Comparison of ENCODE assay signal across 6 cellular contexts in the genomic region with DNA sequence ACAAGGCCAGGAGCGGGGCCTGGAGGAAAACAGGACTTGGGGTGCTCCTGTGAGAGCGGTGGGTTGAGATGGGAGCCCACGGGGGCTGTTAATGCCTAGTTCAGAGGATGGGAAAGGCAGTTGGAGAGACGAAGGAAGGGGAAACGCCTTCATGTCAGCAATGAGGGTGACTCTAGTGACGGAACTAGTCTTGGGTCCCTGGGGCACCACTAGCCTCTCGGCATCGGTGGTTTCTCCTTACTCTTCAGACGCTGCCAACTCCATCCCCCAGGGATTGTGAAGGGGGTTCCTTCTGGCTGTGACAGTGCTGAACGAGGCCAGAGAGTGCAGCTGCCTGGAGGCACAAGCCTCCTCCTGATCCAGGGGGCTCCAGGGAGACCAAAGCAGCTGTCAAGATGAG. TPM values are rescaled to one million over a fixed set of nuclear protein-coding genes. Genes with fewer than 3 reads are reported as not detected.
DNase-seq lines count a peak whose midpoint lies in the region; ATAC-seq, FAIRE-seq and TF ChIP-seq lines count a peak whose summit lies in the region.

No MANE protein-coding gene starts in this region.

- peak overlapping the region; percentile 87 for H3K27ac Mint-ChIP-seq in CD4-positive, alpha-beta T cell
- no peak overlapping the region for H3K27ac Mint-ChIP-seq in WTC11

- no peaks in the 10 kb centered on the region; a peak in 1 of 5 replicates for H3K36me3 ChIP-seq in HepG2 (replicated peaks in 1 of 2; ENCODE audit: control insufficient read depth in 1 of 2, insufficient read depth in 2 of 2, low read length in 2 of 2)

- no peak for TF ChIP-seq POLR2A in HepG2 (IDR thresholded peaks at IDR 0.05; ENCODE audit: insufficient read depth in 1 of 2, low read depth in 2 of 2, low read length in 2 of 2)

- H3K4me3 Mint-ChIP-seq in CD4-positive, alpha-beta T cell = peak overlapping the region; percentile 94
- peak overlapping the region; percentile 77 for H3K4me3 Mint-ChIP-seq in WTC11

- no peaks in the 10 kb centered on the region for H3K27me3 ChIP-seq in CD4-positive, alpha-beta T cell (ENCODE audit: control insufficient read depth, insufficient read depth, low read length)
- no peaks in the 10 kb centered on the region for H3K27me3 ChIP-seq in HepG2 (ENCODE audit: control insufficient read depth in 1 of 2, insufficient read depth in 2 of 2, low read length in 2 of 2)

- peak overlapping the region; percentile 80 to 87 (median 84) for H3K4me3 ChIP-seq in HepG2 (replicated peaks in 1 of 3; ENCODE audit: insufficient read depth in 1 of 3, low read depth in 2 of 3, low read length in 3 of 3)

- H3K79me2 ChIP-seq in HepG2 (ENCODE audit: insufficient read depth, low read length) = no peaks in the 10 kb centered on the region

- peak overlapping the region; percentile 90 for H3K27ac ChIP-seq in CD4-positive, alpha-beta T cell (ENCODE audit: low read depth, low read length)
- peak overlapping the region; percentile 5 for H3K27ac ChIP-seq in HepG2 (ENCODE audit: extremely low read length, insufficient read depth, low read length)

- TF ChIP-seq RAD21 in HepG2 (CRISPR knock-in tag; IDR thresholded peaks at IDR 0.05) = no peak

- no peaks in the 10 kb centered on the region for H3K27me3 Mint-ChIP-seq in CD4-positive, alpha-beta T cell
- peaks cover 45% of the 10 kb centered on the region for H3K27me3 Mint-ChIP-seq in WTC11 (ENCODE audit: low read depth)

- POLR2A ChIA-PET in CD4-positive, alpha-beta T cell (lab: Charles Lee) = interaction anchor here (0.6 to 4.1 kb wide), 11 partner anchors 8 to 88 kb away, joined by 3 to 50 read pairs (median 6); a partner anchor contains a TSS
- POLR2A ChIA-PET in WTC11 (lab: Charles Lee) = interaction anchor here (2.2 to 3.0 kb wide), 2 partner anchors 9 to 21 kb away, joined by 10 to 12 read pairs; a partner anchor contains a TSS
- POLR2A ChIA-PET in HepG2 (lab: Yijun Ruan, JAX) = interaction anchor here (1.1 to 5.6 kb wide), 5 partner anchors 10 to 67 kb away, joined by 4 to 78 read pairs (median 12); a partner anchor contains a TSS

- H3K4me1 Mint-ChIP-seq in CD4-positive, alpha-beta T cell (ENCODE audit: low read depth) = peaks cover 40% of the 10 kb centered on the region
- peaks cover 25% of the 10 kb centered on the region for H3K4me1 Mint-ChIP-seq in WTC11

- H3K4me2 ChIP-seq in HepG2 (ENCODE audit: low read depth, low read length) = peak overlapping the region; percentile 94

- H4K20me1 ChIP-seq in HepG2 (ENCODE audit: insufficient read depth, low read length) = no peaks in the 10 kb centered on the region

- intact Hi-C loops in CD4-positive, alpha-beta T cell (cut with DNase I, micrococcal nuclease) = loop anchor here (5.0 to 10.0 kb wide), 2 partner anchors 46 to 207 kb away; a partner anchor contains a TSS
- intact Hi-C loops in HepG2 (cut with micrococcal nuclease; ENCODE audit: unreplicated experiment) = no loop called here

- H3K9me3 ChIP-seq in CD4-positive, alpha-beta T cell (ENCODE audit: control insufficient read depth, low read length) = no peaks in the 10 kb centered on the region
- no peaks in the 10 kb centered on the region for H3K9me3 ChIP-seq in HepG2 (ENCODE audit: low read length)

- 67% methylated on average over 10 of the region's 10 CpGs for WGBS in HepG2 (ENCODE audit: low lambda C conversion rate)

- no TSS peak for BruUV-seq in HepG2 (replicated peaks; lab: Mats Ljungman, UMichigan)

- no peak for ATAC-seq in CD4-positive, alpha-beta T cell (ENCODE audit: poor library complexity)
- ATAC-seq in WTC11 (no peak), HepG2 (no peak), GM18519 (IDR thresholded peaks at IDR 0.05; ENCODE audit: low FRiP score, unreplicated experiment) (no peak), HG03432 (IDR thresholded peaks at IDR 0.05; ENCODE audit: unreplicated experiment) (no peak)

- DNase-seq in CD4-positive, alpha-beta T cell = no peak
- DNase-seq in WTC11 (ENCODE audit: low spot score) (no peak), HepG2 (ENCODE audit: low spot score) (no peak), NCI-H2029 (lab: John Stamatoyannopoulos, UW) (no peak)

- H3K4me1 ChIP-seq in HepG2 (ENCODE audit: insufficient read depth, low read length) = peaks cover 30% of the 10 kb centered on the region

- H3K9me3 Mint-ChIP-seq in CD4-positive, alpha-beta T cell = no peaks in the 10 kb centered on the region
- no peaks in the 10 kb centered on the region for H3K9me3 Mint-ChIP-seq in WTC11

- no peak for FAIRE-seq in HepG2 (lab: Jason Lieb, UNC)

- in situ Hi-C loops in HepG2 (cut with HindIII; ENCODE audit: extremely low pct_ligation_motif_present, low pct_unique_long_range_greater_than_20kb) = no loop called here

- no peak for TF ChIP-seq CTCF in CD4-positive, alpha-beta T cell (IDR thresholded peaks at IDR 0.05)
- TF ChIP-seq CTCF in WTC11 (IDR thresholded peaks at IDR 0.05) (no peak), HepG2 (CRISPR knock-in tag; IDR thresholded peaks at IDR 0.05) (no peak)

- H3K36me3 Mint-ChIP-seq in CD4-positive, alpha-beta T cell (ENCODE audit: low read depth) = peaks cover 32% of the 10 kb centered on the region
- H3K36me3 Mint-ChIP-seq in WTC11 = no peaks in the 10 kb centered on the region

- no peak for TF ChIP-seq EP300 in HepG2 (IDR thresholded peaks at IDR 0.05; ENCODE audit: low read depth in 2 of 2, low read length in 2 of 2)
- no peak for TF ChIP-seq EP300 in HepG2 (CRISPR knock-in tag; IDR thresholded peaks at IDR 0.05; ENCODE audit: borderline replicate concordance)

- no peak overlapping the region for H2AFZ ChIP-seq in HepG2 (ENCODE audit: low read length)

- H3K9ac ChIP-seq in HepG2 (ENCODE audit: insufficient read depth, low read depth, low read length) = peak overlapping the region; percentile 70

- CTCF ChIA-PET in CD4-positive, alpha-beta T cell (lab: Charles Lee) = interaction anchor here (1.5 to 2.3 kb wide), 4 partner anchors 10 to 85 kb away, joined by 4 to 12 read pairs (median 8); a partner anchor contains a TSS
- CTCF ChIA-PET in WTC11 (lab: Charles Lee) (interaction anchor here (0.9 to 4.0 kb wide), 8 partner anchors 10 to 79 kb away, joined by 3 to 27 read pairs (median 6); a partner anchor contains a TSS), HepG2 (lab: Yijun Ruan, JAX; ENCODE audit: low intra/inter-chr PET ratio, low total read pairs) (interaction anchor here (2.0 kb wide), 1 partner anchor 79 kb away, joined by 7 read pairs; no protein-coding TSS in a partner anchor)

RNA-seq across cellular contexts. Expression of a gene that starts 0.7 kb away (rescaled TPM):
- 10 to 100 TPM; 41.6 to 51.3 TPM for total RNA-seq in CD4-positive, alpha-beta T cell
- total RNA-seq in WTC11 (2021) = 9.2 to 14.2 TPM (median 12.3 TPM) in 3 replicates
- 4.0 and 4.1 TPM in 2 replicates for total RNA-seq in HepG2 (2016; rRNA removed; fragmentation: Illumina TruSeq; extraction: Trizol)
- total RNA-seq in HepG2 (2016; cell fraction: cytosol; rRNA removed; fragmentation: Illumina TruSeq; extraction: Trizol; ENCODE audit: low read depth) = 3.3 and 4.0 TPM in 2 replicates
- 2.2 and 3.5 TPM in 2 replicates for total RNA-seq in HepG2 (2016; cell fraction: insoluble cytoplasmic fraction; rRNA removed; fragmentation: Illumina TruSeq; extraction: Trizol)
- 5.1 and 5.5 TPM in 2 replicates for total RNA-seq in HepG2 (2016; cell fraction: membrane; rRNA removed; fragmentation: Illumina TruSeq; extraction: Trizol)
- 4.3 TPM in 2 replicates for total RNA-seq in HepG2 (2016; cell fraction: nucleus; rRNA removed; fragmentation: Illumina TruSeq; extraction: Trizol)
- 7.1 and 8.9 TPM in 2 replicates for polyA plus RNA-seq in HepG2 (2011; rRNA removed)
- 2.3 and 3.4 TPM in 2 replicates for polyA plus RNA-seq in HepG2 (2011; cell fraction: cytosol; rRNA removed)
- polyA plus RNA-seq in HepG2 (2011; cell fraction: nucleus; rRNA removed) = 43.3 and 56.3 TPM in 2 replicates
- polyA plus RNA-seq in HepG2 (2012) = 14.9 and 15.5 TPM in 2 replicates
- polyA plus RNA-seq in HepG2 (2016; cell fraction: cytosol; fragmentation: Illumina TruSeq; extraction: Trizol; ENCODE audit: low read depth) = 6.5 and 6.8 TPM in 2 replicates
- polyA plus RNA-seq in HepG2 (2016; cell fraction: insoluble cytoplasmic fraction; fragmentation: Illumina TruSeq; extraction: Trizol; ENCODE audit: low read depth) = 8.3 and 11.9 TPM in 2 replicates
- polyA plus RNA-seq in HepG2 (2016; cell fraction: membrane; fragmentation: Illumina TruSeq; extraction: Trizol; ENCODE audit: low read depth) = 12.2 and 12.5 TPM in 2 replicates
- polyA plus RNA-seq in HepG2 (2016; cell fraction: nucleus; fragmentation: Illumina TruSeq; extraction: Trizol; ENCODE audit: insufficient read depth, low read depth) = 40.0 and 44.3 TPM in 2 replicates
- 13.3 and 14.6 TPM in 2 replicates for polyA minus RNA-seq in HepG2 (2011; rRNA and poly(A)+ RNA removed; ENCODE audit: low replicate concordance)
- polyA minus RNA-seq in HepG2 (2011; cell fraction: cytosol; rRNA and poly(A)+ RNA removed) = 5.4 and 6.2 TPM in 2 replicates
- 6.8 and 10.8 TPM in 2 replicates for polyA minus RNA-seq in HepG2 (2011; cell fraction: nucleus; rRNA and poly(A)+ RNA removed)

RNA-seq across cellular contexts. Expression of a gene that starts 9.2 kb away (rescaled TPM):
- under 1 TPM in 1 of 2 experiments, not detected in 1; 0.19 TPM for total RNA-seq in CD4-positive, alpha-beta T cell
- total RNA-seq in WTC11 (2021) = 0.61 to 1.1 TPM (median 1.1 TPM) in 3 replicates
- 0.35 and 0.93 TPM in 2 replicates for total RNA-seq in HepG2 (2016; rRNA removed; fragmentation: Illumina TruSeq; extraction: Trizol)
- 0.62 TPM in 1 of 2 replicates, not detected in the other for total RNA-seq in HepG2 (2016; cell fraction: cytosol; rRNA removed; fragmentation: Illumina TruSeq; extraction: Trizol; ENCODE audit: low read depth)
- 0.71 and 0.87 TPM in 2 replicates for total RNA-seq in HepG2 (2016; cell fraction: insoluble cytoplasmic fraction; rRNA removed; fragmentation: Illumina TruSeq; extraction: Trizol)
- total RNA-seq in HepG2 (2016; cell fraction: membrane; rRNA removed; fragmentation: Illumina TruSeq; extraction: Trizol) = 0.72 and 0.96 TPM in 2 replicates
- total RNA-seq in HepG2 (2016; cell fraction: nucleus; rRNA removed; fragmentation: Illumina TruSeq; extraction: Trizol) = 0.50 and 0.81 TPM in 2 replicates
- polyA plus RNA-seq in HepG2 (2011; rRNA removed) = 2.6 and 3.3 TPM in 2 replicates
- polyA plus RNA-seq in HepG2 (2011; cell fraction: cytosol; rRNA removed) = 0.74 and 0.88 TPM in 2 replicates
- 18.2 and 26.0 TPM in 2 replicates for polyA plus RNA-seq in HepG2 (2011; cell fraction: nucleus; rRNA removed)
- 2.6 and 2.8 TPM in 2 replicates for polyA plus RNA-seq in HepG2 (2012)
- polyA plus RNA-seq in HepG2 (2016; cell fraction: cytosol; fragmentation: Illumina TruSeq; extraction: Trizol; ENCODE audit: low read depth) = 0.38 and 0.86 TPM in 2 replicates
- 0.45 and 0.92 TPM in 2 replicates for polyA plus RNA-seq in HepG2 (2016; cell fraction: insoluble cytoplasmic fraction; fragmentation: Illumina TruSeq; extraction: Trizol; ENCODE audit: low read depth)
- 0.81 and 1.4 TPM in 2 replicates for polyA plus RNA-seq in HepG2 (2016; cell fraction: membrane; fragmentation: Illumina TruSeq; extraction: Trizol; ENCODE audit: low read depth)
- polyA plus RNA-seq in HepG2 (2016; cell fraction: nucleus; fragmentation: Illumina TruSeq; extraction: Trizol; ENCODE audit: insufficient read depth, low read depth) = 3.6 and 4.5 TPM in 2 replicates
- polyA minus RNA-seq in HepG2 (2011; rRNA and poly(A)+ RNA removed; ENCODE audit: low replicate concordance) = 0.61 and 0.68 TPM in 2 replicates
- 0.88 TPM in 1 of 2 replicates, not detected in the other for polyA minus RNA-seq in HepG2 (2011; cell fraction: cytosol; rRNA and poly(A)+ RNA removed)
- polyA minus RNA-seq in HepG2 (2011; cell fraction: nucleus; rRNA and poly(A)+ RNA removed) = 0.50 and 0.77 TPM in 2 replicates

RNA-seq across cellular contexts. Expression of a gene that starts 9.6 kb away (rescaled TPM):
- total RNA-seq in CD4-positive, alpha-beta T cell = 10 to 100 TPM; 10.2 to 12.2 TPM
- 112 to 130 TPM (median 115 TPM) in 3 replicates for total RNA-seq in WTC11 (2021)
- 79.0 and 104 TPM in 2 replicates for total RNA-seq in HepG2 (2016; rRNA removed; fragmentation: Illumina TruSeq; extraction: Trizol)
- 19.8 and 24.9 TPM in 2 replicates for total RNA-seq in HepG2 (2016; cell fraction: cytosol; rRNA removed; fragmentation: Illumina TruSeq; extraction: Trizol; ENCODE audit: low read depth)
- total RNA-seq in HepG2 (2016; cell fraction: insoluble cytoplasmic fraction; rRNA removed; fragmentation: Illumina TruSeq; extraction: Trizol) = 62.8 and 109 TPM in 2 replicates
- total RNA-seq in HepG2 (2016; cell fraction: membrane; rRNA removed; fragmentation: Illumina TruSeq; extraction: Trizol) = 101 and 114 TPM in 2 replicates
- 47.9 and 62.6 TPM in 2 replicates for total RNA-seq in HepG2 (2016; cell fraction: nucleus; rRNA removed; fragmentation: Illumina TruSeq; extraction: Trizol)
- 70.0 and 77.7 TPM in 2 replicates for polyA plus RNA-seq in HepG2 (2011; rRNA removed)
- polyA plus RNA-seq in HepG2 (2011; cell fraction: cytosol; rRNA removed) = 41.2 and 41.3 TPM in 2 replicates
- polyA plus RNA-seq in HepG2 (2011; cell fraction: nucleus; rRNA removed) = 56.4 and 66.4 TPM in 2 replicates
- polyA plus RNA-seq in HepG2 (2012) = 64.6 and 76.7 TPM in 2 replicates
- polyA plus RNA-seq in HepG2 (2016; cell fraction: cytosol; fragmentation: Illumina TruSeq; extraction: Trizol; ENCODE audit: low read depth) = 35.2 and 41.4 TPM in 2 replicates
- polyA plus RNA-seq in HepG2 (2016; cell fraction: insoluble cytoplasmic fraction; fragmentation: Illumina TruSeq; extraction: Trizol; ENCODE audit: low read depth) = 92.0 and 117 TPM in 2 replicates
- 104 and 124 TPM in 2 replicates for polyA plus RNA-seq in HepG2 (2016; cell fraction: membrane; fragmentation: Illumina TruSeq; extraction: Trizol; ENCODE audit: low read depth)
- 138 and 143 TPM in 2 replicates for polyA plus RNA-seq in HepG2 (2016; cell fraction: nucleus; fragmentation: Illumina TruSeq; extraction: Trizol; ENCODE audit: insufficient read depth, low read depth)
- polyA minus RNA-seq in HepG2 (2011; rRNA and poly(A)+ RNA removed; ENCODE audit: low replicate concordance) = 103 and 104 TPM in 2 replicates
- polyA minus RNA-seq in HepG2 (2011; cell fraction: cytosol; rRNA and poly(A)+ RNA removed) = 33.7 and 51.0 TPM in 2 replicates
- polyA minus RNA-seq in HepG2 (2011; cell fraction: nucleus; rRNA and poly(A)+ RNA removed) = 23.3 and 28.5 TPM in 2 replicates

RNA-seq across cellular contexts. Expression of a gene that starts 20.6 kb away (rescaled TPM):
- total RNA-seq in CD4-positive, alpha-beta T cell = 10 to 100 TPM; 30.2 to 30.9 TPM
- total RNA-seq in WTC11 (2021) = 97.3 to 103 TPM (median 101 TPM) in 3 replicates
- 59.0 and 74.8 TPM in 2 replicates for total RNA-seq in HepG2 (2016; rRNA removed; fragmentation: Illumina TruSeq; extraction: Trizol)
- 15.5 and 15.8 TPM in 2 replicates for total RNA-seq in HepG2 (2016; cell fraction: cytosol; rRNA removed; fragmentation: Illumina TruSeq; extraction: Trizol; ENCODE audit: low read depth)
- total RNA-seq in HepG2 (2016; cell fraction: insoluble cytoplasmic fraction; rRNA removed; fragmentation: Illumina TruSeq; extraction: Trizol) = 57.5 and 79.4 TPM in 2 replicates
- 24.4 and 25.5 TPM in 2 replicates for total RNA-seq in HepG2 (2016; cell fraction: membrane; rRNA removed; fragmentation: Illumina TruSeq; extraction: Trizol)
- 29.6 and 30.0 TPM in 2 replicates for total RNA-seq in HepG2 (2016; cell fraction: nucleus; rRNA removed; fragmentation: Illumina TruSeq; extraction: Trizol)
- 46.6 and 51.0 TPM in 2 replicates for polyA plus RNA-seq in HepG2 (2011; rRNA removed)
- 42.5 and 54.3 TPM in 2 replicates for polyA plus RNA-seq in HepG2 (2011; cell fraction: cytosol; rRNA removed)
- polyA plus RNA-seq in HepG2 (2011; cell fraction: nucleus; rRNA removed) = 48.9 and 55.1 TPM in 2 replicates
- 46.7 and 52.1 TPM in 2 replicates for polyA plus RNA-seq in HepG2 (2012)
- 18.4 and 18.9 TPM in 2 replicates for polyA plus RNA-seq in HepG2 (2016; cell fraction: cytosol; fragmentation: Illumina TruSeq; extraction: Trizol; ENCODE audit: low read depth)
- polyA plus RNA-seq in HepG2 (2016; cell fraction: insoluble cytoplasmic fraction; fragmentation: Illumina TruSeq; extraction: Trizol; ENCODE audit: low read depth) = 103 and 105 TPM in 2 replicates
- polyA plus RNA-seq in HepG2 (2016; cell fraction: membrane; fragmentation: Illumina TruSeq; extraction: Trizol; ENCODE audit: low read depth) = 24.3 and 25.8 TPM in 2 replicates
- 73.4 and 75.2 TPM in 2 replicates for polyA plus RNA-seq in HepG2 (2016; cell fraction: nucleus; fragmentation: Illumina TruSeq; extraction: Trizol; ENCODE audit: insufficient read depth, low read depth)
- 13.7 and 25.4 TPM in 2 replicates for polyA minus RNA-seq in HepG2 (2011; rRNA and poly(A)+ RNA removed; ENCODE audit: low replicate concordance)
- polyA minus RNA-seq in HepG2 (2011; cell fraction: cytosol; rRNA and poly(A)+ RNA removed) = 15.3 and 21.8 TPM in 2 replicates
- polyA minus RNA-seq in HepG2 (2011; cell fraction: nucleus; rRNA and poly(A)+ RNA removed) = 19.0 and 27.0 TPM in 2 replicates

RNA-seq across cellular contexts. Expression of a gene that starts 37.2 kb away (rescaled TPM):
- total RNA-seq in CD4-positive, alpha-beta T cell = 10 to 100 TPM; 17.2 to 20.5 TPM
- total RNA-seq in WTC11 (2021) (30.9 to 40.3 TPM (median 37.7 TPM) in 3 replicates), HepG2 (2016; rRNA removed; fragmentation: Illumina TruSeq; extraction: Trizol) (59.8 and 68.2 TPM in 2 replicates)
- 28.3 and 29.6 TPM in 2 replicates for total RNA-seq in HepG2 (2016; cell fraction: cytosol; rRNA removed; fragmentation: Illumina TruSeq; extraction: Trizol; ENCODE audit: low read depth)
- 63.3 and 64.1 TPM in 2 replicates for total RNA-seq in HepG2 (2016; cell fraction: insoluble cytoplasmic fraction; rRNA removed; fragmentation: Illumina TruSeq; extraction: Trizol)
- total RNA-seq in HepG2 (2016; cell fraction: membrane; rRNA removed; fragmentation: Illumina TruSeq; extraction: Trizol) = 24.9 and 26.4 TPM in 2 replicates
- total RNA-seq in HepG2 (2016; cell fraction: nucleus; rRNA removed; fragmentation: Illumina TruSeq; extraction: Trizol) = 60.8 and 62.5 TPM in 2 replicates
- 51.9 and 69.8 TPM in 2 replicates for polyA plus RNA-seq in HepG2 (2011; rRNA removed)
- 25.2 and 41.5 TPM in 2 replicates for polyA plus RNA-seq in HepG2 (2011; cell fraction: cytosol; rRNA removed)
- polyA plus RNA-seq in HepG2 (2011; cell fraction: nucleus; rRNA removed) = 315 and 418 TPM in 2 replicates
- 30.6 and 32.9 TPM in 2 replicates for polyA plus RNA-seq in HepG2 (2012)
- polyA plus RNA-seq in HepG2 (2016; cell fraction: cytosol; fragmentation: Illumina TruSeq; extraction: Trizol; ENCODE audit: low read depth) = 29.4 and 30.6 TPM in 2 replicates
- 80.8 and 89.8 TPM in 2 replicates for polyA plus RNA-seq in HepG2 (2016; cell fraction: insoluble cytoplasmic fraction; fragmentation: Illumina TruSeq; extraction: Trizol; ENCODE audit: low read depth)
- polyA plus RNA-seq in HepG2 (2016; cell fraction: membrane; fragmentation: Illumina TruSeq; extraction: Trizol; ENCODE audit: low read depth) = 21.3 and 21.5 TPM in 2 replicates
- 236 and 244 TPM in 2 replicates for polyA plus RNA-seq in HepG2 (2016; cell fraction: nucleus; fragmentation: Illumina TruSeq; extraction: Trizol; ENCODE audit: insufficient read depth, low read depth)
- polyA minus RNA-seq in HepG2 (2011; rRNA and poly(A)+ RNA removed; ENCODE audit: low replicate concordance) = 27.3 and 88.8 TPM in 2 replicates
- 6.0 and 7.5 TPM in 2 replicates for polyA minus RNA-seq in HepG2 (2011; cell fraction: cytosol; rRNA and poly(A)+ RNA removed)
- 27.0 and 31.7 TPM in 2 replicates for polyA minus RNA-seq in HepG2 (2011; cell fraction: nucleus; rRNA and poly(A)+ RNA removed)
